Comparison of ENCODE assay signal across 28 cellular contexts in the genomic region with DNA sequence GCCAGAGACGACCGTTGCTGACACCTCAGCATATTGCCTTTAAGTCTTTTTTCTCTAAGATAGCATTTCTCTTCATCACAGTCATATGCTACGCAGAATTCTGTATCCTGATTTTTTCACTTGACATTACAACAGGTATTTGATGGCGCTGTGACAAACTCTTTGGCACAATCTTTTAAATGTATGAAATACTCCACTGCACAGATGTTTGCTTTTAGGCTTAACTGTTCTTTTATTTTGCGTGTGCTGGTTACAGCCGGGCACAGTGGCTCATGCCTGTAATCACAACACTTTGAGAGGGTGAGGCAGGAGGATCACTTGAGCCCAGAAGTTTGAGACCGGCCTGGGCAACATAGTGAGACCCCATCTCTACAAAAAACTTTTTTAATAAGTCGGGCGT.
"Had no signal": no experiment of that assay in that cellular context is flagged by ENCODE, and none has a peak within 500 bp of the region (broad histone marks: within the 10 kb centered on the region; RNA-seq: fewer than 3 reads in every experiment).

No MANE protein-coding gene starts in this region.

- H3K4me1 ChIP-seq: body of pancreas, breast epithelium had no signal

- H3K4me3 Mint-ChIP-seq: activated B cell treated with CpG ODN at 0.5 μM for 24 hours; activated CD4-positive, alpha-beta memory T cell treated with anti-CD3 and anti-CD28 coated beads for 36 hours; activated naive CD4-positive, alpha-beta T cell treated with anti-CD3 and anti-CD28 coated beads, Interleukin-2, amount 10 ng/mL, durations not matched to agents 7 days and 5 days; activated naive CD8-positive, alpha-beta T cell; activated naive CD8-positive, alpha-beta T cell treated with anti-CD3 and anti-CD28 coated beads, Interleukin-2, amount 50 U/mL, for 24 hours; activated T-cell treated with anti-CD3 and anti-CD28 coated beads, Interleukin-2, amount 50 U/mL, for 4 hours; activated T-helper 1 cell treated with anti-CD3 and anti-CD28 coated beads, Interleukin-12 subunit alpha, Interleukin-12 subunit beta, Interleukin-2, Interleukin-4 antibody, amounts not matched to agents 30 ng/mL and 10 ng/mL and 1 ng/mL, durations not matched to agents 14 hours and 24 hours and 36 hours; T-helper 1 cell treated with Interleukin-12 subunit alpha and Interleukin-12 subunit beta and Interleukin-4 antibody, amounts not matched to agents 30 μg/mL and 1 μg/mL, for 36 hours; T-helper 2 cell treated with Interferon-gamma antibody and Interleukin-4, amounts not matched to agents 5 μg/mL and 100 μg/mL, for 36 hours had no signal

- H3K4me3 ChIP-seq: body of pancreas, breast epithelium, SJCRH30, SK-N-MC had no signal

- H3K27me3 ChIP-seq: body of pancreas, breast epithelium, SJCRH30 had no signal

- H3K27me3 Mint-ChIP-seq: activated B cell treated with CpG ODN at 0.5 μM for 24 hours; activated CD4-positive, alpha-beta memory T cell treated with anti-CD3 and anti-CD28 coated beads for 36 hours; activated naive CD4-positive, alpha-beta T cell treated with anti-CD3 and anti-CD28 coated beads, Interleukin-2, amount 10 ng/mL, durations not matched to agents 7 days and 5 days; activated naive CD8-positive, alpha-beta T cell; activated naive CD8-positive, alpha-beta T cell treated with anti-CD3 and anti-CD28 coated beads, Interleukin-2, amount 50 U/mL, for 24 hours had no signal

- H3K27ac Mint-ChIP-seq: activated B cell treated with CpG ODN at 0.5 μM for 24 hours; activated CD4-positive, alpha-beta memory T cell treated with anti-CD3 and anti-CD28 coated beads for 36 hours; activated naive CD4-positive, alpha-beta T cell treated with anti-CD3 and anti-CD28 coated beads, Interleukin-2, amount 10 ng/mL, durations not matched to agents 7 days and 5 days; activated naive CD8-positive, alpha-beta T cell; activated naive CD8-positive, alpha-beta T cell treated with anti-CD3 and anti-CD28 coated beads, Interleukin-2, amount 50 U/mL, for 24 hours; activated T-helper 1 cell treated with anti-CD3 and anti-CD28 coated beads, Interleukin-12 subunit alpha, Interleukin-12 subunit beta, Interleukin-2, Interleukin-4 antibody, amounts not matched to agents 30 ng/mL and 10 ng/mL and 1 ng/mL, durations not matched to agents 14 hours and 24 hours and 36 hours; T-helper 1 cell treated with Interleukin-12 subunit alpha and Interleukin-12 subunit beta and Interleukin-4 antibody, amounts not matched to agents 30 μg/mL and 1 μg/mL, for 36 hours; T-helper 2 cell treated with Interferon-gamma antibody and Interleukin-4, amounts not matched to agents 5 μg/mL and 100 μg/mL, for 36 hours had no signal

- H3K4me1 Mint-ChIP-seq: activated naive CD4-positive, alpha-beta T cell treated with anti-CD3 and anti-CD28 coated beads, Interleukin-2, amount 10 ng/mL, durations not matched to agents 7 days and 5 days had no signal

- H3K27ac ChIP-seq: body of pancreas, breast epithelium, KMS-11, SJCRH30, SK-N-MC had no signal

- ATAC-seq: activated naive CD8-positive, alpha-beta T cell treated with anti-CD3 and anti-CD28 coated beads, Interleukin-2, amount 50 U/mL, for 24 hours; activated T-cell treated with anti-CD3 and anti-CD28 coated beads, Interleukin-2, amount 50 U/mL, for 4 hours; body of pancreas; Panc1 had no signal

- H3K9me3 ChIP-seq: body of pancreas, breast epithelium, SJCRH30 had no signal

- H3K9me3 Mint-ChIP-seq: activated B cell treated with CpG ODN at 0.5 μM for 24 hours; activated CD4-positive, alpha-beta memory T cell treated with anti-CD3 and anti-CD28 coated beads for 36 hours; activated naive CD4-positive, alpha-beta T cell treated with anti-CD3 and anti-CD28 coated beads, Interleukin-2, amount 10 ng/mL, durations not matched to agents 7 days and 5 days; activated naive CD8-positive, alpha-beta T cell treated with anti-CD3 and anti-CD28 coated beads, Interleukin-2, amount 50 U/mL, for 24 hours; activated T-cell treated with anti-CD3 and anti-CD28 coated beads, Interleukin-2, amount 50 U/mL, for 4 hours; activated T-helper 1 cell treated with anti-CD3 and anti-CD28 coated beads, Interleukin-12 subunit alpha, Interleukin-12 subunit beta, Interleukin-2, Interleukin-4 antibody, amounts not matched to agents 30 ng/mL and 10 ng/mL and 1 ng/mL, durations not matched to agents 14 hours and 24 hours and 36 hours; T-helper 1 cell treated with Interleukin-12 subunit alpha and Interleukin-12 subunit beta and Interleukin-4 antibody, amounts not matched to agents 30 μg/mL and 1 μg/mL, for 36 hours; T-helper 2 cell treated with Interferon-gamma antibody and Interleukin-4, amounts not matched to agents 5 μg/mL and 100 μg/mL, for 36 hours had no signal

- DNase-seq: activated B cell treated with CpG ODN at 0.5 μM for 24 hours; activated CD4-positive, alpha-beta memory T cell treated with anti-CD3 and anti-CD28 coated beads for 36 hours; activated CD4-positive, alpha-beta T cell treated with anti-CD3 and anti-CD28 coated beads for 4 hours; activated CD4-positive, alpha-beta T cell treated with anti-CD3 and anti-CD28 coated beads, Interleukin-2, amount 50 U/mL, for 1 hour; activated CD4-positive, CD25-positive, alpha-beta regulatory T cell treated with anti-CD3 and anti-CD28 coated beads, Interleukin-2, amount 50 U/mL, for 72 hours; activated CD8-positive, alpha-beta memory T cell treated with anti-CD3 and anti-CD28 coated beads, Interleukin-2, amount 50 U/mL, for 4 hours; activated naive CD4-positive, alpha-beta T cell treated with anti-CD3 and anti-CD28 coated beads, Interleukin-2, amount 10 ng/mL, durations not matched to agents 7 days and 5 days; activated naive CD8-positive, alpha-beta T cell treated with anti-CD3 and anti-CD28 coated beads, Interleukin-2, amount 50 U/mL, for 24 hours; activated T-cell treated with anti-CD3 and anti-CD28 coated beads for 4 hours; activated T-cell treated with anti-CD3 and anti-CD28 coated beads, Interleukin-2, amount 50 U/mL, for 4 hours; amygdala; body of pancreas; NCI-H1092 treated with DMSO at 0.1 percent for 48 hours; NCI-H1417; NCI-H146; NCI-H187; NCI-H345; NCI-H524 treated with DMSO at 0.1 percent for 48 hours; SHP77; SJCRH30 had no signal

- H3K4me2 ChIP-seq: KMS-11 had no signal
